ENCODE assay signal across 14 cellular contexts in the genomic region with DNA sequence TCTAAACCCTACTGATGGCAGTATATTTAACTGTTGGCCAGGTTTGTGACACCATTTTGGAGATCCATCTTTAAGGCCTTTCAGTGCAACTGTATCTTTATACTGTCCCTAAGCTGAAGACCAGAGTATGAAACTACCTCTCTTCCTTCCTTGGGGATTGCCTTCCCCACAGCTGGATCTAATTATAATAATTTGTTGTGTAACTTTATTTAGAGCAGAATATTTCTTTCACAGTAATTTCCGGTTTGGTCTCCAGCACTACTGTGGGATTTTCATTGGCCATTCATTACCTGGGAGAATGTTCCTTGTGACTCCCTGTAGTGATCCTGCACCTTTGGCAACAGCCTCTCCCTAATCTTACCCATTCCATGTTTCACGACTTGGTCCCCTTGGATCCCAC.
"Had no signal": no experiment of that assay in that cellular context is flagged by ENCODE, and none has a peak within 500 bp of the region (broad histone marks: within the 10 kb centered on the region; RNA-seq: fewer than 3 reads in every experiment).

No MANE protein-coding gene starts in this region.

- ATAC-seq: activated CD4-positive, alpha-beta T cell treated with anti-CD3 and anti-CD28 coated beads for 36 hours; activated CD8-positive, alpha-beta memory T cell treated with anti-CD3 and anti-CD28 coated beads, Interleukin-2, amount 10 ng/mL, durations not matched to agents 7 days and 5 days; body of pancreas; WTC11 had no signal

- H3K9me3 Mint-ChIP-seq: nephron progenitor cell had no signal

- H3K36me3 ChIP-seq: heart right ventricle, left ventricle myocardium inferior had no signal

- DNase-seq: activated CD4-positive, alpha-beta memory T cell treated with anti-CD3 and anti-CD28 coated beads, Interleukin-2, amount 10 ng/mL, durations not matched to agents 7 days and 5 days; activated CD4-positive, alpha-beta T cell treated with anti-CD3 and anti-CD28 coated beads for 36 hours; activated CD8-positive, alpha-beta memory T cell treated with anti-CD3 and anti-CD28 coated beads, Interleukin-2, amount 10 ng/mL, durations not matched to agents 7 days and 5 days; activated naive CD8-positive, alpha-beta T cell treated with anti-CD3 and anti-CD28 coated beads, Interleukin-2, amount 10 ng/mL, durations not matched to agents 7 days and 5 days; body of pancreas; heart right ventricle; left ventricle myocardium inferior; mammary epithelial cell; nephron progenitor cell; nucleus accumbens; stimulated activated naive CD4-positive, alpha-beta T cell treated with Interleukin-2 at 50 U/mL for 16 hours; substantia nigra; tibial artery had no signal

- H3K27me3 ChIP-seq: body of pancreas, heart right ventricle, tibial artery had no signal

- H3K4me3 Mint-ChIP-seq: activated CD4-positive, alpha-beta memory T cell treated with anti-CD3 and anti-CD28 coated beads, Interleukin-2, amount 10 ng/mL, durations not matched to agents 7 days and 5 days; activated CD4-positive, alpha-beta T cell treated with anti-CD3 and anti-CD28 coated beads for 36 hours; activated CD8-positive, alpha-beta memory T cell treated with anti-CD3 and anti-CD28 coated beads, Interleukin-2, amount 10 ng/mL, durations not matched to agents 7 days and 5 days; activated naive CD8-positive, alpha-beta T cell treated with anti-CD3 and anti-CD28 coated beads, Interleukin-2, amount 10 ng/mL, durations not matched to agents 7 days and 5 days; nephron progenitor cell; WTC11 had no signal

- H3K27ac ChIP-seq: body of pancreas, heart right ventricle, left ventricle myocardium inferior, tibial artery had no signal

- H3K4me1 ChIP-seq: tibial artery had no signal

- H3K27ac Mint-ChIP-seq: activated CD4-positive, alpha-beta memory T cell treated with anti-CD3 and anti-CD28 coated beads, Interleukin-2, amount 10 ng/mL, durations not matched to agents 7 days and 5 days; activated CD4-positive, alpha-beta T cell treated with anti-CD3 and anti-CD28 coated beads for 36 hours; activated CD8-positive, alpha-beta memory T cell treated with anti-CD3 and anti-CD28 coated beads, Interleukin-2, amount 10 ng/mL, durations not matched to agents 7 days and 5 days; activated naive CD8-positive, alpha-beta T cell treated with anti-CD3 and anti-CD28 coated beads, Interleukin-2, amount 10 ng/mL, durations not matched to agents 7 days and 5 days; nephron progenitor cell; WTC11 had no signal

- H3K27me3 Mint-ChIP-seq: activated CD4-positive, alpha-beta memory T cell treated with anti-CD3 and anti-CD28 coated beads, Interleukin-2, amount 10 ng/mL, durations not matched to agents 7 days and 5 days; activated CD4-positive, alpha-beta T cell treated with anti-CD3 and anti-CD28 coated beads for 36 hours; activated CD8-positive, alpha-beta memory T cell treated with anti-CD3 and anti-CD28 coated beads, Interleukin-2, amount 10 ng/mL, durations not matched to agents 7 days and 5 days; activated naive CD8-positive, alpha-beta T cell treated with anti-CD3 and anti-CD28 coated beads, Interleukin-2, amount 10 ng/mL, durations not matched to agents 7 days and 5 days had no signal

- H3K9me3 ChIP-seq: body of pancreas, heart right ventricle, left ventricle myocardium inferior, tibial artery had no signal

- H3K4me3 ChIP-seq: body of pancreas, heart right ventricle, left ventricle myocardium inferior, tibial artery had no signal
